In genomic region chr11:68271781-68272608, GRCh38 we compare ENCODE assay signal across 1 cellular context.
TF ChIP-seq lines count a peak whose summit lies in the region.

C11orf24 (minus strand) TSS chr11:68271973; CDS start chr11:68263767, 8,206 bp downstream.

TF ChIP-seq in K562, 482 proteins besides CTCF, POLR2A, EP300 and RAD21 (continued from another document and continues in another):
- TF ChIP-seq TSC22D4 (tag; IDR thresholded peaks at IDR 0.05): no peak
- TF ChIP-seq TEAD1 (CRISPR knock-in tag; IDR thresholded peaks at IDR 0.05): peak; percentile 22 to 60; a peak in 2 of 4 replicates
- TF ChIP-seq, protein P1, sequence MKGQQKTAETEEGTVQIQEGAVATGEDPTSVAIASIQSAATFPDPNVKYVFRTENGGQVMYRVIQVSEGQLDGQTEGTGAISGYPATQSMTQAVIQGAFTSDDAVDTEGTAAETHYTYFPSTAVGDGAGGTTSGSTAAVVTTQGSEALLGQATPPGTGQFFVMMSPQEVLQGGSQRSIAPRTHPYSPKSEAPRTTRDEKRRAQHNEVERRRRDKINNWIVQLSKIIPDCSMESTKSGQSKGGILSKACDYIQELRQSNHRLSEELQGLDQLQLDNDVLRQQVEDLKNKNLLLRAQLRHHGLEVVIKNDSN (CRISPR knock-in tag; IDR thresholded peaks at IDR 0.05): no peak
- TF ChIP-seq FOXK1 (CRISPR knock-in tag; IDR thresholded peaks at IDR 0.05; ENCODE audit: borderline replicate concordance): 0 out of 2 replicates have a peak, but pooled peaks have one; percentile 76
- no peak for TF ChIP-seq ZNF280B (CRISPR knock-in tag; IDR thresholded peaks at IDR 0.05)
- TF ChIP-seq, protein P2, sequence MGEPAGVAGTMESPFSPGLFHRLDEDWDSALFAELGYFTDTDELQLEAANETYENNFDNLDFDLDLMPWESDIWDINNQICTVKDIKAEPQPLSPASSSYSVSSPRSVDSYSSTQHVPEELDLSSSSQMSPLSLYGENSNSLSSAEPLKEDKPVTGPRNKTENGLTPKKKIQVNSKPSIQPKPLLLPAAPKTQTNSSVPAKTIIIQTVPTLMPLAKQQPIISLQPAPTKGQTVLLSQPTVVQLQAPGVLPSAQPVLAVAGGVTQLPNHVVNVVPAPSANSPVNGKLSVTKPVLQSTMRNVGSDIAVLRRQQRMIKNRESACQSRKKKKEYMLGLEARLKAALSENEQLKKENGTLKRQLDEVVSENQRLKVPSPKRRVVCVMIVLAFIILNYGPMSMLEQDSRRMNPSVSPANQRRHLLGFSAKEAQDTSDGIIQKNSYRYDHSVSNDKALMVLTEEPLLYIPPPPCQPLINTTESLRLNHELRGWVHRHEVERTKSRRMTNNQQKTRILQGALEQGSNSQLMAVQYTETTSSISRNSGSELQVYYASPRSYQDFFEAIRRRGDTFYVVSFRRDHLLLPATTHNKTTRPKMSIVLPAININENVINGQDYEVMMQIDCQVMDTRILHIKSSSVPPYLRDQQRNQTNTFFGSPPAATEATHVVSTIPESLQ (CRISPR knock-in tag; IDR thresholded peaks at IDR 0.05): 0 out of 2 replicates have a peak, but pooled peaks have one; percentile 61
- peak; percentile 93 for TF ChIP-seq HMGN3 (IDR thresholded peaks at IDR 0.05; ENCODE audit: borderline replicate concordance, extremely low read depth, insufficient read length, low read depth, low read length)
- TF ChIP-seq AFF1 (IDR thresholded peaks at IDR 0.05; ENCODE audit: low read depth in 1 of 2, partially characterized antibody in 2 of 2): peak; percentile 28 to 60
- TF ChIP-seq PHF8 (IDR thresholded peaks at IDR 0.05; ENCODE audit: borderline replicate concordance, low read length): peak; percentile 97; the same call in 1 of the 2 replicates
- TF ChIP-seq NEUROD1 (IDR thresholded peaks at IDR 0.05; ENCODE audit: borderline replicate concordance, low read depth, low read length, partially characterized antibody): peak; percentile 83
- peak; percentile 66 for TF ChIP-seq MYC (IDR thresholded peaks at IDR 0.05; ENCODE audit: low read depth, low read length)
- TF ChIP-seq MYC (CRISPR knock-in tag; IDR thresholded peaks at IDR 0.05; ENCODE audit: borderline replicate concordance, low read depth): peak; percentile 86; the same call in 1 of the 2 replicates
- TF ChIP-seq GTF2B (IDR thresholded peaks at IDR 0.05; ENCODE audit: extremely low read depth, insufficient read length): no peak
- no peak for TF ChIP-seq HIVEP1 (CRISPR knock-in tag; IDR thresholded peaks at IDR 0.05)
- TF ChIP-seq ZBTB9 (CRISPR knock-in tag; IDR thresholded peaks at IDR 0.05): peak; percentile 76; the same call in 1 of the 2 replicates
- peak; percentile 55 for TF ChIP-seq SMARCA4 (IDR thresholded peaks at IDR 0.05)
- TF ChIP-seq HOXB6 (CRISPR knock-in tag; IDR thresholded peaks at IDR 0.05; ENCODE audit: borderline replicate concordance): peak; percentile 62; the same call in 1 of the 2 replicates
- TF ChIP-seq SREBF1 (IDR thresholded peaks at IDR 0.05; ENCODE audit: borderline replicate concordance, low read depth, low read length): no peak
- TF ChIP-seq CTBP1 (IDR thresholded peaks at IDR 0.05; ENCODE audit: borderline replicate concordance): peak; percentile 62; the same call in 1 of the 2 replicates
- TF ChIP-seq KLF16 (IDR thresholded peaks at IDR 0.05): no peak
- TF ChIP-seq ZNF445 (CRISPR knock-in tag; IDR thresholded peaks at IDR 0.05; ENCODE audit: low read depth): no peak
- peak; percentile 58; the same call in 1 of the 2 replicates for TF ChIP-seq JUNB (CRISPR knock-in tag; conservative IDR thresholded peaks at IDR 0.05)
- TF ChIP-seq LCOR (CRISPR knock-in tag; IDR thresholded peaks at IDR 0.05): no peak; the same call in 1 of the 2 replicates
- no peak for TF ChIP-seq KAT8 (IDR thresholded peaks at IDR 0.05; ENCODE audit: low read depth)
- peak; percentile 86 for TF ChIP-seq MTA3 (IDR thresholded peaks at IDR 0.05; ENCODE audit: borderline replicate concordance)
- no peak for TF ChIP-seq BDP1 (IDR thresholded peaks at IDR 0.05; ENCODE audit: insufficient read depth, insufficient read length)
- TF ChIP-seq HNRNPH1 (optimal IDR thresholded peaks at IDR 0.05; ENCODE audit: low read depth, low read length): no peak
- TF ChIP-seq ZNF23 (CRISPR knock-in tag; IDR thresholded peaks at IDR 0.05): no peak
- peak; percentile 77 to 78 for TF ChIP-seq NRF1 (conservative IDR thresholded peaks at IDR 0.05 in 1 of 2, IDR thresholded peaks at IDR 0.05 in 1 of 2)
- TF ChIP-seq ETV6 (IDR thresholded peaks at IDR 0.05; ENCODE audit: borderline replicate concordance in 1 of 2, low read depth in 2 of 2, low read length in 1 of 2): no peak
- no peak; the same call in 1 of the 2 replicates for TF ChIP-seq ETV6 (CRISPR knock-in tag; IDR thresholded peaks at IDR 0.05; ENCODE audit: borderline replicate concordance)
- no peak for TF ChIP-seq SETDB1 (IDR thresholded peaks at IDR 0.05; ENCODE audit: low read length)
- TF ChIP-seq SP1 (CRISPR knock-in tag; IDR thresholded peaks at IDR 0.05): peak; percentile 87
- no peak for TF ChIP-seq TCFL5 (CRISPR knock-in tag; conservative IDR thresholded peaks at IDR 0.05)
- TF ChIP-seq ZNF592 (IDR thresholded peaks at IDR 0.05): peak; percentile 85
- TF ChIP-seq NCOA2 (IDR thresholded peaks at IDR 0.05; ENCODE audit: partially characterized antibody in 2 of 2): no peak
- TF ChIP-seq CBFB (CRISPR knock-in tag; IDR thresholded peaks at IDR 0.05): peak; percentile 76; the same call in 1 of the 2 replicates
- no peak for TF ChIP-seq MTF1 (CRISPR knock-in tag; IDR thresholded peaks at IDR 0.05; ENCODE audit: borderline replicate concordance)
- TF ChIP-seq RB1 (IDR thresholded peaks at IDR 0.05; ENCODE audit: low read depth): peak; percentile 79
- no peak for TF ChIP-seq BCOR (IDR thresholded peaks at IDR 0.05)
- TF ChIP-seq SRF (CRISPR knock-in tag; IDR thresholded peaks at IDR 0.05): peak in 1 of 2 experiments; percentile 29; a peak in 1 of 4 replicates
- TF ChIP-seq CREM (IDR thresholded peaks at IDR 0.05; ENCODE audit: low read depth): peak; percentile 97
- TF ChIP-seq ZNF444 (CRISPR knock-in tag; IDR thresholded peaks at IDR 0.05): no peak
- no peak; the same call in 1 of the 2 replicates for TF ChIP-seq ELF4 (CRISPR knock-in tag; IDR thresholded peaks at IDR 0.05)
- TF ChIP-seq PRMT5 (CRISPR knock-in tag; IDR thresholded peaks at IDR 0.05): 0 out of 2 replicates have a peak, but pooled peaks have one; percentile 77
- no peak; the same call in 1 of the 2 replicates for TF ChIP-seq SAFB (IDR thresholded peaks at IDR 0.05; ENCODE audit: borderline replicate concordance, low read depth, low read length)
- peak; percentile 36; the same call in 1 of the 2 replicates for TF ChIP-seq DPF2 (IDR thresholded peaks at IDR 0.05)
- TF ChIP-seq ZNF57 (CRISPR knock-in tag; IDR thresholded peaks at IDR 0.05): no peak
